In genomic region chr21:42245348-42246185, GRCh38 we compare ENCODE assay signal across 1 cellular context.
TF ChIP-seq lines count a peak whose summit lies in the region.

No MANE protein-coding gene starts in this region.

TF ChIP-seq in K562, 482 proteins besides CTCF, POLR2A, EP300 and RAD21 (continued from another document):
- no peak for TF ChIP-seq STAT6 (CRISPR knock-in tag; IDR thresholded peaks at IDR 0.05)
- TF ChIP-seq E2F4 (CRISPR knock-in tag; IDR thresholded peaks at IDR 0.05; ENCODE audit: low read depth), result no peak
- TF ChIP-seq PHTF2 (CRISPR knock-in tag; IDR thresholded peaks at IDR 0.05), result no peak
